ENCODE assay signal across 22 cellular contexts in genomic region chr10:130038019-130038555, GRCh38.
DNase-seq lines count a peak whose midpoint lies in the region; ATAC-seq, FAIRE-seq and TF ChIP-seq lines count a peak whose summit lies in the region.
"Had no signal": no experiment of that assay in that cellular context is flagged by ENCODE, and none has a peak within 500 bp of the region (broad histone marks: within the 10 kb centered on the region; RNA-seq: fewer than 3 reads in every experiment).

No MANE protein-coding gene starts in this region.

- TF ChIP-seq CTCF in right lobe of liver (IDR thresholded peaks at IDR 0.05) (no peak), HepG2 (CRISPR knock-in tag; IDR thresholded peaks at IDR 0.05) (no peak), upper lobe of right lung (IDR thresholded peaks at IDR 0.05) (no peak)

- FAIRE-seq in HepG2 (lab: Jason Lieb, UNC): no peak
- FAIRE-seq: A549, GM12891, GM18507, H1 had no signal

- no peaks in the 10 kb centered on the region for H3K9me3 ChIP-seq in right lobe of liver
- no peaks in the 10 kb centered on the region for H3K9me3 ChIP-seq in HepG2 (ENCODE audit: low read length)
- H3K9me3 ChIP-seq in upper lobe of right lung: no peaks in the 10 kb centered on the region
- H3K9me3 ChIP-seq: A549 had no signal

- intact Hi-C loops in right lobe of liver (cut with DNase I): no loop called here
- intact Hi-C loops in HepG2 (cut with micrococcal nuclease; ENCODE audit: unreplicated experiment): no loop called here
- intact Hi-C loops in upper lobe of right lung (cut with DNase I): no loop called here

- H3K27me3 ChIP-seq in right lobe of liver (no peaks in the 10 kb centered on the region), HepG2 (ENCODE audit: control insufficient read depth in 1 of 2, insufficient read depth in 2 of 2, low read length in 2 of 2) (peaks cover 5 to 70% of the 10 kb centered on the region in 2 experiments; a peak in 3 of 5 replicates), upper lobe of right lung (no peaks in the 10 kb centered on the region)

- POLR2A ChIA-PET in HepG2 (lab: Yijun Ruan, JAX): no interaction called here

- no peak overlapping the region for H3K4me2 ChIP-seq in HepG2 (ENCODE audit: low read depth, low read length)
- H3K4me2 ChIP-seq: A549 had no signal

- WGBS in right lobe of liver (ENCODE audit: insufficient coverage, low coverage, low lambda C conversion rate, missing lambda C conversion rate): 57% methylated on average over 6 of the region's 8 CpGs
- WGBS in HepG2 (ENCODE audit: low lambda C conversion rate): 6% methylated on average over 7 of the region's 8 CpGs

- H3K27ac ChIP-seq in right lobe of liver (no peak overlapping the region), HepG2 (ENCODE audit: extremely low read length, insufficient read depth, low read length) (no peak overlapping the region), upper lobe of right lung (no peak overlapping the region)
- H3K27ac ChIP-seq: A549, GM23248 had no signal

- ATAC-seq in right lobe of liver (no peak), HepG2 (no peak), upper lobe of right lung (no peak), GM21447 (IDR thresholded peaks at IDR 0.05; ENCODE audit: unreplicated experiment) (no peak)
- ATAC-seq: A549 had no signal

- TF ChIP-seq EP300 in HepG2 (IDR thresholded peaks at IDR 0.05; ENCODE audit: low read depth in 2 of 2, low read length in 2 of 2) (no peak), HepG2 (CRISPR knock-in tag; IDR thresholded peaks at IDR 0.05; ENCODE audit: borderline replicate concordance) (no peak)

- BruUV-seq in HepG2 (replicated peaks; lab: Mats Ljungman, UMichigan): no TSS peak

- DNase-seq in right lobe of liver: peak in 2 of 3 donors; percentile 18 to 27
- no peak for DNase-seq in HepG2 (ENCODE audit: low spot score)
- peak; percentile 82 for DNase-seq in mesenteric fat pad (ENCODE audit: low spot score)
- DNase-seq in upper lobe of right lung: peak; percentile 36
- no peak for DNase-seq in HPDE6-E6E7 (ENCODE audit: extremely low spot score)
- DNase-seq: 8988T; ACHN; C1 segment of cervical spinal cord; Calu3; CD4-positive, alpha-beta memory T cell; COR-L47; DMS53; DMS79 treated with DMSO at 0.1 percent for 48 hours; GF-D8; GM23248; H7; HCEC 1CT had no signal

- no peaks in the 10 kb centered on the region for H3K4me1 ChIP-seq in right lobe of liver
- H3K4me1 ChIP-seq in HepG2 (ENCODE audit: insufficient read depth, low read length): no peaks in the 10 kb centered on the region
- no peaks in the 10 kb centered on the region for H3K4me1 ChIP-seq in upper lobe of right lung
- H3K4me1 ChIP-seq: A549 had no signal

- H3K4me3 ChIP-seq in right lobe of liver: no peak overlapping the region
- no peak overlapping the region for H3K4me3 ChIP-seq in HepG2 (replicated peaks in 1 of 3; ENCODE audit: insufficient read depth in 1 of 3, low read depth in 2 of 3, low read length in 3 of 3)
- H3K4me3 ChIP-seq in upper lobe of right lung: no peak overlapping the region
- H3K4me3 ChIP-seq: A549, GM23248 had no signal

- CTCF ChIA-PET in HepG2 (lab: Yijun Ruan, JAX; ENCODE audit: low intra/inter-chr PET ratio, low total read pairs): no interaction called here

- H3K79me2 ChIP-seq in HepG2 (ENCODE audit: insufficient read depth, low read length): no peaks in the 10 kb centered on the region

- TF ChIP-seq POLR2A in right lobe of liver (IDR thresholded peaks at IDR 0.05) (no peak), HepG2 (IDR thresholded peaks at IDR 0.05; ENCODE audit: insufficient read depth in 1 of 2, low read depth in 2 of 2, low read length in 2 of 2) (no peak)

- H3K9ac ChIP-seq in HepG2 (ENCODE audit: insufficient read depth, low read depth, low read length): no peak overlapping the region
- H3K9ac ChIP-seq: GM23248 had no signal

- no peaks in the 10 kb centered on the region for H3K36me3 ChIP-seq in right lobe of liver
- no peaks in the 10 kb centered on the region for H3K36me3 ChIP-seq in HepG2 (replicated peaks in 1 of 2; ENCODE audit: control insufficient read depth in 1 of 2, insufficient read depth in 2 of 2, low read length in 2 of 2)
- no peaks in the 10 kb centered on the region for H3K36me3 ChIP-seq in upper lobe of right lung

- in situ Hi-C loops in HepG2 (cut with HindIII; ENCODE audit: extremely low pct_ligation_motif_present, low pct_unique_long_range_greater_than_20kb): no loop called here

- no peaks in the 10 kb centered on the region for H4K20me1 ChIP-seq in HepG2 (ENCODE audit: insufficient read depth, low read length)

- H2AFZ ChIP-seq in HepG2 (ENCODE audit: low read length): no peak overlapping the region
- H2AFZ ChIP-seq: GM23248 had no signal

- TF ChIP-seq RAD21 in HepG2 (CRISPR knock-in tag; IDR thresholded peaks at IDR 0.05): no peak

TF ChIP-seq in HepG2, 621 proteins besides CTCF, POLR2A, EP300 and RAD21:
- TF ChIP-seq ZBTB7B (CRISPR knock-in tag; IDR thresholded peaks at IDR 0.05): no peak
- no peak for TF ChIP-seq SNAPC2 (CRISPR knock-in tag; IDR thresholded peaks at IDR 0.05)
- no peak for TF ChIP-seq ZNF30 (CRISPR knock-in tag; IDR thresholded peaks at IDR 0.05)
- no peak for TF ChIP-seq ZNF672 (CRISPR knock-in tag; IDR thresholded peaks at IDR 0.05)
- TF ChIP-seq ZNF513 (CRISPR knock-in tag; conservative IDR thresholded peaks at IDR 0.05): no peak
- no peak for TF ChIP-seq ZNF180 (CRISPR knock-in tag; IDR thresholded peaks at IDR 0.05; ENCODE audit: borderline replicate concordance, low read depth)
- no peak for TF ChIP-seq HDAC1 (CRISPR knock-in tag; IDR thresholded peaks at IDR 0.05)
- TF ChIP-seq ZNF607 (CRISPR knock-in tag; IDR thresholded peaks at IDR 0.05; ENCODE audit: borderline replicate concordance): no peak
- no peak for TF ChIP-seq RXRA (CRISPR knock-in tag; IDR thresholded peaks at IDR 0.05)
- TF ChIP-seq KDM1A (CRISPR knock-in tag; IDR thresholded peaks at IDR 0.05): no peak
TF ChIP-seq in HepG2: peak in this region for 0.

Comparison
In these comparisons a context has a peak if more than half of its experiments do, and no peak if none do; other contexts are left out.
1. DNase-seq: peak in right lobe of liver (2 of 3), mesenteric fat pad (single experiment) and upper lobe of right lung (single experiment); none in HepG2 (single experiment) and HPDE6-E6E7 (single experiment).